ENCODE assay signal across 1 cellular context in the genomic region with DNA sequence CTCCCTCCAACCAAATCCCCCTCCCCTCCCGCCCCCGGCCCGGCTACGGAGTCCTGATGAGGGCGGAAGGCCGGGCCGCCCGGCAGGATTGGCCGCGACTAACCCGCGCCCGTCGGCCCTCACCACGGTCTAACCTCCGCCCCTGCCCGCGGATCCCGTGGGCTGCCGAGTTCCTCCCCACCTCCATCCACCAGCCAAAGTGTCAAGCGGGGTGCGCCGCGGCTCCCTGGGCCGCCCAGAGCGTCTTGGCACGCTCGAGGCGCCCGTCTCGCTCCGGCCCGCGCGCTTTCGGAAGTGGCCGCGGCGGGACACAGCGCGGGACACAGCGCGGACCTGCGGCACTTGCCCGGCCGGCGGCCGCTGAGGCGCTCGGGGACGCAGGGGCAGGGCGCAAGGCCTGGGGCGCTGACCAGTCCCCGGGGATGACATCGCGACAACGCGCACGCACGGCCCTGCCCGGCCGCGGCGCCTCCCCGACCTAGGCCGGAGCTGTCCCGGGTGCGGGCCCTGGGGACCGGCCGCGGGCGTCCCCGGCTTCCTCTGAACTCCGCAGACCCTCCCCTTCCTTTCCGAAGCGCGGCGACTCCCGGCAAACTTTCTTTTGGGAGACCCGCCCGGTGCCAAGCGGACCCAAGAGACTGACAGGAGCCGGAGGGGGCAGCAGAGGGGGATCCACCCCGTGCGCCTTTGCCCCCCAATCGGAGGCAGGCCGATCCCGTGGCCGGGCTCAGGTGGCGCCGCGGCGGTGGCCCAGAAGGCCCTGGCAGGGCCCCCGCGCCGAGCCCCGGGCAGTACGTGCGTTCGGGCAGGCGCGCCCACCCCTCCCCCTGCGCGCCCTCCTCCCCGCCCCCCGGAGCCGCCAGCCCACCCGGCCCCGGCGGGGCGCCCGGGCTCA.
TF ChIP-seq lines count a peak whose summit lies in the region.

No MANE protein-coding gene starts in this region.

TF ChIP-seq in HEK293, 187 proteins besides CTCF, POLR2A, EP300 and RAD21 (continued from another document):
- TF ChIP-seq, protein P1, sequence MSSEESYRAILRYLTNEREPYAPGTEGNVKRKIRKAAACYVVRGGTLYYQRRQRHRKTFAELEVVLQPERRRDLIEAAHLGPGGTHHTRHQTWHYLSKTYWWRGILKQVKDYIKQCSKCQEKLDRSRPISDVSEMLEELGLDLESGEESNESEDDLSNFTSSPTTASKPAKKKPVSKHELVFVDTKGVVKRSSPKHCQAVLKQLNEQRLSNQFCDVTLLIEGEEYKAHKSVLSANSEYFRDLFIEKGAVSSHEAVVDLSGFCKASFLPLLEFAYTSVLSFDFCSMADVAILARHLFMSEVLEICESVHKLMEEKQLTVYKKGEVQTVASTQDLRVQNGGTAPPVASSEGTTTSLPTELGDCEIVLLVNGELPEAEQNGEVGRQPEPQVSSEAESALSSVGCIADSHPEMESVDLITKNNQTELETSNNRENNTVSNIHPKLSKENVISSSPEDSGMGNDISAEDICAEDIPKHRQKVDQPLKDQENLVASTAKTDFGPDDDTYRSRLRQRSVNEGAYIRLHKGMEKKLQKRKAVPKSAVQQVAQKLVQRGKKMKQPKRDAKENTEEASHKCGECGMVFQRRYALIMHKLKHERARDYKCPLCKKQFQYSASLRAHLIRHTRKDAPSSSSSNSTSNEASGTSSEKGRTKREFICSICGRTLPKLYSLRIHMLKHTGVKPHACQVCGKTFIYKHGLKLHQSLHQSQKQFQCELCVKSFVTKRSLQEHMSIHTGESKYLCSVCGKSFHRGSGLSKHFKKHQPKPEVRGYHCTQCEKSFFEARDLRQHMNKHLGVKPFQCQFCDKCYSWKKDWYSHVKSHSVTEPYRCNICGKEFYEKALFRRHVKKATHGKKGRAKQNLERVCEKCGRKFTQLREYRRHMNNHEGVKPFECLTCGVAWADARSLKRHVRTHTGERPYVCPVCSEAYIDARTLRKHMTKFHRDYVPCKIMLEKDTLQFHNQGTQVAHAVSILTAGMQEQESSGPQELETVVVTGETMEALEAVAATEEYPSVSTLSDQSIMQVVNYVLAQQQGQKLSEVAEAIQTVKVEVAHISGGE (tag by site-specific recombination; conservative IDR thresholded peaks at IDR 0.05; ENCODE audit: low read depth) = 0 out of 2 replicates have a peak, but pooled peaks have one; percentile 26
- TF ChIP-seq ZNF398 (tag by site-specific recombination; IDR thresholded peaks at IDR 0.05) (peak; percentile 64), EGR2 (tag by site-specific recombination; IDR thresholded peaks at IDR 0.05; ENCODE audit: low read depth) (0 out of 2 replicates have a peak, but pooled peaks have one; percentile 30), ZBTB20 (tag by site-specific recombination; IDR thresholded peaks at IDR 0.05) (peak; percentile 86), ZBTB26 (tag by site-specific recombination; optimal IDR thresholded peaks at IDR 0.05) (peak; percentile 66)
